ENCODE assay signal across 9 cellular contexts in genomic region chr15:88664151-88664778, GRCh38. TPM values are rescaled to one million over a fixed set of nuclear protein-coding genes. Genes with fewer than 3 reads are reported as not detected.
DNase-seq lines count a peak whose midpoint lies in the region; ATAC-seq and TF ChIP-seq lines count a peak whose summit lies in the region.
"Had no signal": no experiment of that assay in that cellular context is flagged by ENCODE, and none has a peak within 500 bp of the region (broad histone marks: within the 10 kb centered on the region; RNA-seq: fewer than 3 reads in every experiment).

No MANE protein-coding gene starts in this region.

- peak overlapping the region; percentile 29; the same call in 1 of the 2 replicates for H2AFZ ChIP-seq in GM23338

- no peaks in the 10 kb centered on the region for H3K9me2 ChIP-seq in GM23338 (ENCODE audit: insufficient read depth)

- H3K4me3 ChIP-seq in GM23338: no peak overlapping the region
- H3K4me3 ChIP-seq in epithelial cell of esophagus (ENCODE audit: low read length): no peak overlapping the region

- H3K27ac Mint-ChIP-seq in GM23338: no peak overlapping the region
- H3K27ac Mint-ChIP-seq in T-helper 17 cell: peak overlapping the region; percentile 49
- no peak overlapping the region for H3K27ac Mint-ChIP-seq in activated T-helper 1 cell treated with anti-CD3 and anti-CD28 coated beads, Interleukin-12 subunit alpha, Interleukin-12 subunit beta, Interleukin-2, Interleukin-4 antibody, amounts not matched to agents 30 ng/mL and 10 ng/mL and 1 ng/mL, durations not matched to agents 14 hours and 24 hours and 36 hours

- DNase-seq in GM23338 (ENCODE audit: low spot score) (peak; percentile 71), T-helper 17 cell (peak in 1 of 3 donors; percentile 29), epithelial cell of esophagus (ENCODE audit: low read depth) (no peak), Kasumi-1 (lab: John Stamatoyannopoulos, UW) (no peak), NCI-H345 treated with DMSO at 0.1 percent for 48 hours (lab: John Stamatoyannopoulos, UW; ENCODE audit: unreplicated experiment) (no peak), NCI-H1105 (lab: John Stamatoyannopoulos, UW) (no peak)
- DNase-seq in stimulated activated CD4-positive, alpha-beta T cell treated with anti-CD3 and anti-CD28 coated beads, Interleukin-4, amount 100 ng/mL, for 24 hours: peak; percentile 55
- DNase-seq in activated T-helper 1 cell treated with anti-CD3 and anti-CD28 coated beads, Interleukin-12 subunit alpha, Interleukin-12 subunit beta, Interleukin-2, Interleukin-4 antibody, amounts not matched to agents 30 ng/mL and 10 ng/mL and 1 ng/mL, durations not matched to agents 14 hours and 24 hours and 36 hours (ENCODE audit: low spot score): no peak

- peaks cover 2% of the 10 kb centered on the region for H3K27me3 Mint-ChIP-seq in GM23338 (ENCODE audit: insufficient read depth, low read depth, poor library complexity)
- H3K27me3 Mint-ChIP-seq in T-helper 17 cell: peaks cover 8% of the 10 kb centered on the region
- peaks cover 10% of the 10 kb centered on the region for H3K27me3 Mint-ChIP-seq in activated T-helper 1 cell treated with anti-CD3 and anti-CD28 coated beads, Interleukin-12 subunit alpha, Interleukin-12 subunit beta, Interleukin-2, Interleukin-4 antibody, amounts not matched to agents 30 ng/mL and 10 ng/mL and 1 ng/mL, durations not matched to agents 14 hours and 24 hours and 36 hours (ENCODE audit: insufficient read depth)

- H3K9me3 ChIP-seq in T-helper 17 cell (ENCODE audit: control insufficient read depth, low read length, poor library complexity, severe bottlenecking): no peaks in the 10 kb centered on the region

- no peaks in the 10 kb centered on the region for H3K9me3 Mint-ChIP-seq in GM23338
- no peaks in the 10 kb centered on the region for H3K9me3 Mint-ChIP-seq in activated T-helper 1 cell treated with anti-CD3 and anti-CD28 coated beads, Interleukin-12 subunit alpha, Interleukin-12 subunit beta, Interleukin-2, Interleukin-4 antibody, amounts not matched to agents 30 ng/mL and 10 ng/mL and 1 ng/mL, durations not matched to agents 14 hours and 24 hours and 36 hours

- no peak overlapping the region for H3K27ac ChIP-seq in GM23338 (ENCODE audit: low read depth)
- H3K27ac ChIP-seq: epithelial cell of prostate had no signal

- peak; percentile 52 to 83 for TF ChIP-seq CTCF in GM23338 (conservative IDR thresholded peaks at IDR 0.05; ENCODE audit: low read depth in 2 of 2)
- peak; percentile 13 for TF ChIP-seq CTCF in epithelial cell of esophagus (IDR thresholded peaks at IDR 0.05; ENCODE audit: insufficient read depth, low read depth, low read length, missing control alignments)

- H3K4me1 Mint-ChIP-seq in GM23338 (no peaks in the 10 kb centered on the region), T-helper 17 cell (peaks cover 11% of the 10 kb centered on the region)
- H3K4me1 Mint-ChIP-seq in activated T-helper 1 cell treated with anti-CD3 and anti-CD28 coated beads, Interleukin-12 subunit alpha, Interleukin-12 subunit beta, Interleukin-2, Interleukin-4 antibody, amounts not matched to agents 30 ng/mL and 10 ng/mL and 1 ng/mL, durations not matched to agents 14 hours and 24 hours and 36 hours (ENCODE audit: low read depth): peaks cover 5% of the 10 kb centered on the region

- H3K36me3 Mint-ChIP-seq in GM23338 (ENCODE audit: low read depth) (no peaks in the 10 kb centered on the region), T-helper 17 cell (ENCODE audit: low read depth) (no peaks in the 10 kb centered on the region)
- no peaks in the 10 kb centered on the region for H3K36me3 Mint-ChIP-seq in activated T-helper 1 cell treated with anti-CD3 and anti-CD28 coated beads, Interleukin-12 subunit alpha, Interleukin-12 subunit beta, Interleukin-2, Interleukin-4 antibody, amounts not matched to agents 30 ng/mL and 10 ng/mL and 1 ng/mL, durations not matched to agents 14 hours and 24 hours and 36 hours (ENCODE audit: low read depth)

- H4K20me1 ChIP-seq in GM23338 (replicated peaks; ENCODE audit: insufficient read depth): no peaks in the 10 kb centered on the region; the same call in 1 of the 2 replicates

- peak; percentile 88 for ATAC-seq in GM23338
- ATAC-seq in T-helper 17 cell: peak; percentile 91

- H3F3A ChIP-seq in GM23338 (replicated peaks; ENCODE audit: low read depth): no peaks in the 10 kb centered on the region

- no peaks in the 10 kb centered on the region for H3K27me3 ChIP-seq in GM23338 (ENCODE audit: insufficient read depth)

- intact Hi-C loops in activated T-helper 1 cell treated with anti-CD3 and anti-CD28 coated beads, Interleukin-12 subunit alpha, Interleukin-12 subunit beta, Interleukin-2, Interleukin-4 antibody, amounts not matched to agents 30 ng/mL and 10 ng/mL and 1 ng/mL, durations not matched to agents 14 hours and 24 hours and 36 hours (cut with micrococcal nuclease): loop anchor here (1.0 kb wide), 2 partner anchors 40 to 188 kb away; no protein-coding TSS in a partner anchor

- H3K4me3 Mint-ChIP-seq in GM23338 (no peak overlapping the region), T-helper 17 cell (no peak overlapping the region)
- H3K4me3 Mint-ChIP-seq in activated T-helper 1 cell treated with anti-CD3 and anti-CD28 coated beads, Interleukin-12 subunit alpha, Interleukin-12 subunit beta, Interleukin-2, Interleukin-4 antibody, amounts not matched to agents 30 ng/mL and 10 ng/mL and 1 ng/mL, durations not matched to agents 14 hours and 24 hours and 36 hours: no peak overlapping the region

- H3K36me3 ChIP-seq in GM23338 (ENCODE audit: insufficient read depth): no peaks in the 10 kb centered on the region

- H3K79me2 ChIP-seq in GM23338 (replicated peaks; ENCODE audit: insufficient read depth): no peaks in the 10 kb centered on the region

- no peaks in the 10 kb centered on the region for H3K4me1 ChIP-seq in GM23338 (ENCODE audit: insufficient read depth)

- H3K4me2 ChIP-seq in GM23338: no peak overlapping the region

TF ChIP-seq in GM23338, 12 proteins besides CTCF, POLR2A, EP300 and RAD21 (continues in another document):
- TF ChIP-seq NANOG (IDR thresholded peaks at IDR 0.05; ENCODE audit: borderline replicate concordance): no peak
- no peak for TF ChIP-seq REST (IDR thresholded peaks at IDR 0.05; ENCODE audit: unreplicated experiment)
- no peak for TF ChIP-seq EZH2phosphoT487 (IDR thresholded peaks at IDR 0.05; ENCODE audit: unreplicated experiment)
- no peak for TF ChIP-seq STAT1 (IDR thresholded peaks at IDR 0.05; ENCODE audit: unreplicated experiment)
- TF ChIP-seq ETS1 (IDR thresholded peaks at IDR 0.05): no peak
- no peak for TF ChIP-seq JUNB (IDR thresholded peaks at IDR 0.05; ENCODE audit: unreplicated experiment)
- no peak for TF ChIP-seq POLR2AphosphoS5 (IDR thresholded peaks at IDR 0.05; ENCODE audit: low read depth)
- TF ChIP-seq CREB1 (CRISPR knock-in tag; IDR thresholded peaks at IDR 0.05; ENCODE audit: low read depth): no peak
- TF ChIP-seq EZH2 (IDR thresholded peaks at IDR 0.05; ENCODE audit: low read depth, unreplicated experiment): no peak
- TF ChIP-seq ZNF331 (CRISPR knock-in tag; IDR thresholded peaks at IDR 0.05; ENCODE audit: low read depth): no peak
- TF ChIP-seq ZNF114 (CRISPR knock-in tag; IDR thresholded peaks at IDR 0.05): no peak

RNA-seq across cellular contexts. Expression of gene ISG20, which starts 25.4 kb away (rescaled TPM):
- 1.1 and 3.7 TPM in 2 replicates for total RNA-seq in GM23338 (2014; rRNA removed; shearing (Covaris generic))
- polyA plus RNA-seq in GM23338 (2016; fragmentation: Nextera tagmentation; extraction: Ambion mirVana): 3.2 and 4.9 TPM in 2 replicates
- total RNA-seq in T-helper 17 cell: 100 to 1,000 TPM; 124 to 141 TPM
- total RNA-seq in activated T-helper 1 cell treated with anti-CD3 and anti-CD28 coated beads, Interleukin-12 subunit alpha, Interleukin-12 subunit beta, Interleukin-2, Interleukin-4 antibody, amounts not matched to agents 30 ng/mL and 10 ng/mL and 1 ng/mL, durations not matched to agents 14 hours and 24 hours and 36 hours: 31.2 and 34.9 TPM in 2 replicates

RNA-seq across cellular contexts. Expression of gene AEN, which starts 43.1 kb away (rescaled TPM):
- total RNA-seq in GM23338 (2014; rRNA removed; shearing (Covaris generic)): 218 and 220 TPM in 2 replicates
- polyA plus RNA-seq in GM23338 (2016; fragmentation: Nextera tagmentation; extraction: Ambion mirVana): 76.6 and 82.3 TPM in 2 replicates
- 10 to 100 TPM; 32.2 to 41.0 TPM for total RNA-seq in T-helper 17 cell
- 74.2 and 76.4 TPM in 2 replicates for total RNA-seq in activated T-helper 1 cell treated with anti-CD3 and anti-CD28 coated beads, Interleukin-12 subunit alpha, Interleukin-12 subunit beta, Interleukin-2, Interleukin-4 antibody, amounts not matched to agents 30 ng/mL and 10 ng/mL and 1 ng/mL, durations not matched to agents 14 hours and 24 hours and 36 hours

Comparison
In these comparisons a context has a peak if more than half of its experiments do, and no peak if none do; other contexts are left out.
1. DNase-seq: peak in GM23338 (single experiment) and stimulated activated CD4-positive, alpha-beta T cell treated with anti-CD3 and anti-CD28 coated beads, Interleukin-4, amount 100 ng/mL, for 24 hours (single experiment); none in epithelial cell of esophagus (single experiment), Kasumi-1 (0 of 2), activated T-helper 1 cell treated with anti-CD3 and anti-CD28 coated beads, Interleukin-12 subunit alpha, Interleukin-12 subunit beta, Interleukin-2, Interleukin-4 antibody, amounts not matched to agents 30 ng/mL and 10 ng/mL and 1 ng/mL, durations not matched to agents 14 hours and 24 hours and 36 hours (single experiment), NCI-H345 treated with DMSO at 0.1 percent for 48 hours (single experiment) and NCI-H1105 (single experiment).